ENCODE assay signal across 1 cellular context in the genomic region with DNA sequence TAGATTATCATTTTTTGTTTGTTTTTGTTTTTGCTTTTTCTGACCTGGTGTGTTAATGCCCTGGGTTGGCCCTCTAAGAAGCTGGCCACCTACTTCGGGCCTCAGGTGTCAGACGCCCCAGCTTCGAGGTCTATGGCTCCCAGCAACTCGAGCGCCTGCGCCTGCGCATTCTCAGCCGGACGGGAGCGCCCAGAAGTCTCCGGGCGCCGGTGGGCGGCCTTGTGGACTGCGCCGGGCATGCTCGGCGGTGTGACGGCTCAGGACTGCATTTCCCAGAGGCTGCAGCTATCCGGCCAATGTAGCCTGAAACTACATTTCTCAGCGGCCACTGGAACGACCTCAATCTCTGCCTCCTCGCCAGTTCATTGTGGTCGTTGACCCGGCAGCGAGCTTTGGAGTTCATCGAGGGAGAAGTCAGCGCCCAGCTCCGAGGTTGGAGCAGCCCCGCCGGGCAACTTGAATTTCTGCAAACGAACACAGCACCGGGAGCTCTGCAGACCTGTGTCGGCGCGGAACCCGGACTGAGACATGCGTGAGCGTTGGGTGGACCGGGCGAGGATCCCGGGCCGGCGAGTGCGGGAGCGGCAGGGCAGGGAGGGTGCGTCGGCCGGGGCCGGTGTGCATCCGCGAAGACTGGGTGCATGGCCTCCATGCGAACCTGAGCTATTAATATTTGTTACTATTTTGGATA.
TF ChIP-seq lines count a peak whose summit lies in the region.

A gene (plus strand): TSS at position 219 of the 691 bp plus-strand sequence. CDS start 3,045 bp downstream, outside the sequence.

TF ChIP-seq in HepG2, 621 proteins besides CTCF, POLR2A, EP300 and RAD21 (continued from another document and continues in another):
- TF ChIP-seq, protein P1, sequence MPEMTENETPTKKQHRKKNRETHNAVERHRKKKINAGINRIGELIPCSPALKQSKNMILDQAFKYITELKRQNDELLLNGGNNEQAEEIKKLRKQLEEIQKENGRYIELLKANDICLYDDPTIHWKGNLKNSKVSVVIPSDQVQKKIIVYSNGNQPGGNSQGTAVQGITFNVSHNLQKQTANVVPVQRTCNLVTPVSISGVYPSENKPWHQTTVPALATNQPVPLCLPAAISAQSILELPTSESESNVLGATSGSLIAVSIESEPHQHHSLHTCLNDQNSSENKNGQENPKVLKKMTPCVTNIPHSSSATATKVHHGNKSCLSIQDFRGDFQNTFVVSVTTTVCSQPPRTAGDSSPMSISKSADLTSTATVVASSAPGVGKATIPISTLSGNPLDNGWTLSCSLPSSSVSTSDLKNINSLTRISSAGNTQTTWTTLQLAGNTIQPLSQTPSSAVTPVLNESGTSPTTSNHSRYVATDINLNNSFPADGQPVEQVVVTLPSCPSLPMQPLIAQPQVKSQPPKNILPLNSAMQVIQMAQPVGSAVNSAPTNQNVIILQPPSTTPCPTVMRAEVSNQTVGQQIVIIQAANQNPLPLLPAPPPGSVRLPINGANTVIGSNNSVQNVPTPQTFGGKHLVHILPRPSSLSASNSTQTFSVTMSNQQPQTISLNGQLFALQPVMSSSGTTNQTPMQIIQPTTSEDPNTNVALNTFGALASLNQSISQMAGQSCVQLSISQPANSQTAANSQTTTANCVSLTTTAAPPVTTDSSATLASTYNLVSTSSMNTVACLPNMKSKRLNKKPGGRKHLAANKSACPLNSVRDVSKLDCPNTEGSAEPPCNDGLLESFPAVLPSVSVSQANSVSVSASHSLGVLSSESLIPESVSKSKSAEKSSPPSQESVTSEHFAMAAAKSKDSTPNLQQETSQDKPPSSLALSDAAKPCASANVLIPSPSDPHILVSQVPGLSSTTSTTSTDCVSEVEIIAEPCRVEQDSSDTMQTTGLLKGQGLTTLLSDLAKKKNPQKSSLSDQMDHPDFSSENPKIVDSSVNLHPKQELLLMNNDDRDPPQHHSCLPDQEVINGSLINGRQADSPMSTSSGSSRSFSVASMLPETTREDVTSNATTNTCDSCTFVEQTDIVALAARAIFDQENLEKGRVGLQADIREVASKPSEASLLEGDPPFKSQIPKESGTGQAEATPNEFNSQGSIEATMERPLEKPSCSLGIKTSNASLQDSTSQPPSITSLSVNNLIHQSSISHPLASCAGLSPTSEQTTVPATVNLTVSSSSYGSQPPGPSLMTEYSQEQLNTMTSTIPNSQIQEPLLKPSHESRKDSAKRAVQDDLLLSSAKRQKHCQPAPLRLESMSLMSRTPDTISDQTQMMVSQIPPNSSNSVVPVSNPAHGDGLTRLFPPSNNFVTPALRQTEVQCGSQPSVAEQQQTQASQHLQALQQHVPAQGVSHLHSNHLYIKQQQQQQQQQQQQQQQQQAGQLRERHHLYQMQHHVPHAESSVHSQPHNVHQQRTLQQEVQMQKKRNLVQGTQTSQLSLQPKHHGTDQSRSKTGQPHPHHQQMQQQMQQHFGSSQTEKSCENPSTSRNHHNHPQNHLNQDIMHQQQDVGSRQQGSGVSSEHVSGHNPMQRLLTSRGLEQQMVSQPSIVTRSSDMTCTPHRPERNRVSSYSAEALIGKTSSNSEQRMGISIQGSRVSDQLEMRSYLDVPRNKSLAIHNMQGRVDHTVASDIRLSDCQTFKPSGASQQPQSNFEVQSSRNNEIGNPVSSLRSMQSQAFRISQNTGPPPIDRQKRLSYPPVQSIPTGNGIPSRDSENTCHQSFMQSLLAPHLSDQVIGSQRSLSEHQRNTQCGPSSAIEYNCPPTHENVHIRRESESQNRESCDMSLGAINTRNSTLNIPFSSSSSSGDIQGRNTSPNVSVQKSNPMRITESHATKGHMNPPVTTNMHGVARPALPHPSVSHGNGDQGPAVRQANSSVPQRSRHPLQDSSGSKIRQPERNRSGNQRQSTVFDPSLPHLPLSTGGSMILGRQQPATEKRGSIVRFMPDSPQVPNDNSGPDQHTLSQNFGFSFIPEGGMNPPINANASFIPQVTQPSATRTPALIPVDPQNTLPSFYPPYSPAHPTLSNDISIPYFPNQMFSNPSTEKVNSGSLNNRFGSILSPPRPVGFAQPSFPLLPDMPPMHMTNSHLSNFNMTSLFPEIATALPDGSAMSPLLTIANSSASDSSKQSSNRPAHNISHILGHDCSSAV (CRISPR knock-in tag; IDR thresholded peaks at IDR 0.05; ENCODE audit: borderline replicate concordance) = no peak
- peak; percentile 84; the same call in 1 of the 2 replicates for TF ChIP-seq ZNF136 (CRISPR knock-in tag; IDR thresholded peaks at IDR 0.05; ENCODE audit: low read depth)
- TF ChIP-seq, protein P2, sequence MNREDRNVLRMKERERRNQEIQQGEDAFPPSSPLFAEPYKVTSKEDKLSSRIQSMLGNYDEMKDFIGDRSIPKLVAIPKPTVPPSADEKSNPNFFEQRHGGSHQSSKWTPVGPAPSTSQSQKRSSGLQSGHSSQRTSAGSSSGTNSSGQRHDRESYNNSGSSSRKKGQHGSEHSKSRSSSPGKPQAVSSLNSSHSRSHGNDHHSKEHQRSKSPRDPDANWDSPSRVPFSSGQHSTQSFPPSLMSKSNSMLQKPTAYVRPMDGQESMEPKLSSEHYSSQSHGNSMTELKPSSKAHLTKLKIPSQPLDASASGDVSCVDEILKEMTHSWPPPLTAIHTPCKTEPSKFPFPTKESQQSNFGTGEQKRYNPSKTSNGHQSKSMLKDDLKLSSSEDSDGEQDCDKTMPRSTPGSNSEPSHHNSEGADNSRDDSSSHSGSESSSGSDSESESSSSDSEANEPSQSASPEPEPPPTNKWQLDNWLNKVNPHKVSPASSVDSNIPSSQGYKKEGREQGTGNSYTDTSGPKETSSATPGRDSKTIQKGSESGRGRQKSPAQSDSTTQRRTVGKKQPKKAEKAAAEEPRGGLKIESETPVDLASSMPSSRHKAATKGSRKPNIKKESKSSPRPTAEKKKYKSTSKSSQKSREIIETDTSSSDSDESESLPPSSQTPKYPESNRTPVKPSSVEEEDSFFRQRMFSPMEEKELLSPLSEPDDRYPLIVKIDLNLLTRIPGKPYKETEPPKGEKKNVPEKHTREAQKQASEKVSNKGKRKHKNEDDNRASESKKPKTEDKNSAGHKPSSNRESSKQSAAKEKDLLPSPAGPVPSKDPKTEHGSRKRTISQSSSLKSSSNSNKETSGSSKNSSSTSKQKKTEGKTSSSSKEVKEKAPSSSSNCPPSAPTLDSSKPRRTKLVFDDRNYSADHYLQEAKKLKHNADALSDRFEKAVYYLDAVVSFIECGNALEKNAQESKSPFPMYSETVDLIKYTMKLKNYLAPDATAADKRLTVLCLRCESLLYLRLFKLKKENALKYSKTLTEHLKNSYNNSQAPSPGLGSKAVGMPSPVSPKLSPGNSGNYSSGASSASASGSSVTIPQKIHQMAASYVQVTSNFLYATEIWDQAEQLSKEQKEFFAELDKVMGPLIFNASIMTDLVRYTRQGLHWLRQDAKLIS (CRISPR knock-in tag; IDR thresholded peaks at IDR 0.05) = no peak
- no peak for TF ChIP-seq NFRKB (IDR thresholded peaks at IDR 0.05)
- TF ChIP-seq HNRNPK (IDR thresholded peaks at IDR 0.05; ENCODE audit: low read depth, low read length, poor library complexity, severe bottlenecking) = no peak
- TF ChIP-seq, protein P3, sequence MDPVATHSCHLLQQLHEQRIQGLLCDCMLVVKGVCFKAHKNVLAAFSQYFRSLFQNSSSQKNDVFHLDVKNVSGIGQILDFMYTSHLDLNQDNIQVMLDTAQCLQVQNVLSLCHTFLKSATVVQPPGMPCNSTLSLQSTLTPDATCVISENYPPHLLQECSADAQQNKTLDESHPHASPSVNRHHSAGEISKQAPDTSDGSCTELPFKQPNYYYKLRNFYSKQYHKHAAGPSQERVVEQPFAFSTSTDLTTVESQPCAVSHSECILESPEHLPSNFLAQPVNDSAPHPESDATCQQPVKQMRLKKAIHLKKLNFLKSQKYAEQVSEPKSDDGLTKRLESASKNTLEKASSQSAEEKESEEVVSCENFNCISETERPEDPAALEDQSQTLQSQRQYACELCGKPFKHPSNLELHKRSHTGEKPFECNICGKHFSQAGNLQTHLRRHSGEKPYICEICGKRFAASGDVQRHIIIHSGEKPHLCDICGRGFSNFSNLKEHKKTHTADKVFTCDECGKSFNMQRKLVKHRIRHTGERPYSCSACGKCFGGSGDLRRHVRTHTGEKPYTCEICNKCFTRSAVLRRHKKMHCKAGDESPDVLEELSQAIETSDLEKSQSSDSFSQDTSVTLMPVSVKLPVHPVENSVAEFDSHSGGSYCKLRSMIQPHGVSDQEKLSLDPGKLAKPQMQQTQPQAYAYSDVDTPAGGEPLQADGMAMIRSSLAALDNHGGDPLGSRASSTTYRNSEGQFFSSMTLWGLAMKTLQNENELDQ (CRISPR knock-in tag; IDR thresholded peaks at IDR 0.05; ENCODE audit: borderline replicate concordance) = no peak
- TF ChIP-seq AGO2 (optimal IDR thresholded peaks at IDR 0.05; ENCODE audit: low read depth, low read length) = no peak
- peak; percentile 51; the same call in 1 of the 2 replicates for TF ChIP-seq ZNF441 (CRISPR knock-in tag; IDR thresholded peaks at IDR 0.05; ENCODE audit: borderline replicate concordance)
- TF ChIP-seq MTF2 (CRISPR knock-in tag; IDR thresholded peaks at IDR 0.05; ENCODE audit: borderline replicate concordance) = no peak; the same call in 1 of the 2 replicates
- TF ChIP-seq, protein P4, sequence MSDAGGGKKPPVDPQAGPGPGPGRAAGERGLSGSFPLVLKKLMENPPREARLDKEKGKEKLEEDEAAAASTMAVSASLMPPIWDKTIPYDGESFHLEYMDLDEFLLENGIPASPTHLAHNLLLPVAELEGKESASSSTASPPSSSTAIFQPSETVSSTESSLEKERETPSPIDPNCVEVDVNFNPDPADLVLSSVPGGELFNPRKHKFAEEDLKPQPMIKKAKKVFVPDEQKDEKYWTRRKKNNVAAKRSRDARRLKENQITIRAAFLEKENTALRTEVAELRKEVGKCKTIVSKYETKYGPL (CRISPR knock-in tag; IDR thresholded peaks at IDR 0.05) = no peak
- TF ChIP-seq ZFP90 (CRISPR knock-in tag; IDR thresholded peaks at IDR 0.05; ENCODE audit: borderline replicate concordance) = peak; percentile 49; the same call in 1 of the 2 replicates
- TF ChIP-seq ZNF816 (CRISPR knock-in tag; IDR thresholded peaks at IDR 0.05; ENCODE audit: borderline replicate concordance) = peak; percentile 54; the same call in 1 of the 2 replicates
- 0 out of 2 replicates have a peak, but pooled peaks have one; percentile 48 for TF ChIP-seq IRX3 (CRISPR knock-in tag; IDR thresholded peaks at IDR 0.05; ENCODE audit: borderline replicate concordance, low read depth)
- peak; percentile 77 for TF ChIP-seq ASH2L (IDR thresholded peaks at IDR 0.05; ENCODE audit: insufficient read length, low read depth, low read length)
- no peak for TF ChIP-seq PLRG1 (conservative IDR thresholded peaks at IDR 0.05)
- TF ChIP-seq ZFP1 (CRISPR knock-in tag; IDR thresholded peaks at IDR 0.05) = peak; percentile 53; the same call in 1 of the 2 replicates
- no peak for TF ChIP-seq ZEB1 (IDR thresholded peaks at IDR 0.05; ENCODE audit: insufficient replicate concordance, low read depth)
- no peak for TF ChIP-seq CCAR2 (optimal IDR thresholded peaks at IDR 0.05; ENCODE audit: low read depth, low read length)
- TF ChIP-seq ZNF775 (CRISPR knock-in tag; IDR thresholded peaks at IDR 0.05; ENCODE audit: borderline replicate concordance) = no peak
- TF ChIP-seq SRSF1 (optimal IDR thresholded peaks at IDR 0.05; ENCODE audit: low read depth, low read length) = peak; percentile 72
- peak; percentile 65 for TF ChIP-seq HNRNPLL (IDR thresholded peaks at IDR 0.05; ENCODE audit: low read depth, low read length, poor library complexity, severe bottlenecking)
- TF ChIP-seq ELF3 (CRISPR knock-in tag; IDR thresholded peaks at IDR 0.05) = no peak; the same call in 1 of the 2 replicates
- 0 out of 2 replicates have a peak, but pooled peaks have one; percentile 29 for TF ChIP-seq SUZ12 (IDR thresholded peaks at IDR 0.05; ENCODE audit: low read depth, low read length)
- TF ChIP-seq TAF1 (CRISPR knock-in tag; IDR thresholded peaks at IDR 0.05) = peak; percentile 89
- TF ChIP-seq ZNF350 (CRISPR knock-in tag; IDR thresholded peaks at IDR 0.05; ENCODE audit: borderline replicate concordance, low read depth) = peak; percentile 80
- no peak for TF ChIP-seq MEIS1 (CRISPR knock-in tag; IDR thresholded peaks at IDR 0.05; ENCODE audit: borderline replicate concordance)
- peak; percentile 21; the same call in 1 of the 2 replicates for TF ChIP-seq NCOA2 (CRISPR knock-in tag; IDR thresholded peaks at IDR 0.05)
- TF ChIP-seq TSC22D2 (CRISPR knock-in tag; IDR thresholded peaks at IDR 0.05; ENCODE audit: borderline replicate concordance) = no peak
- TF ChIP-seq, protein P5, sequence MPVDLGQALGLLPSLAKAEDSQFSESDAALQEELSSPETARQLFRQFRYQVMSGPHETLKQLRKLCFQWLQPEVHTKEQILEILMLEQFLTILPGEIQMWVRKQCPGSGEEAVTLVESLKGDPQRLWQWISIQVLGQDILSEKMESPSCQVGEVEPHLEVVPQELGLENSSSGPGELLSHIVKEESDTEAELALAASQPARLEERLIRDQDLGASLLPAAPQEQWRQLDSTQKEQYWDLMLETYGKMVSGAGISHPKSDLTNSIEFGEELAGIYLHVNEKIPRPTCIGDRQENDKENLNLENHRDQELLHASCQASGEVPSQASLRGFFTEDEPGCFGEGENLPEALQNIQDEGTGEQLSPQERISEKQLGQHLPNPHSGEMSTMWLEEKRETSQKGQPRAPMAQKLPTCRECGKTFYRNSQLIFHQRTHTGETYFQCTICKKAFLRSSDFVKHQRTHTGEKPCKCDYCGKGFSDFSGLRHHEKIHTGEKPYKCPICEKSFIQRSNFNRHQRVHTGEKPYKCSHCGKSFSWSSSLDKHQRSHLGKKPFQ (CRISPR knock-in tag; IDR thresholded peaks at IDR 0.05; ENCODE audit: insufficient replicate concordance) = peak; percentile 80
- TF ChIP-seq THAP11 (CRISPR knock-in tag; IDR thresholded peaks at IDR 0.05) = peak; percentile 94
- TF ChIP-seq ZNF569 (CRISPR knock-in tag; IDR thresholded peaks at IDR 0.05; ENCODE audit: borderline replicate concordance) = no peak
- no peak for TF ChIP-seq GTF2F1 (IDR thresholded peaks at IDR 0.05; ENCODE audit: low read length)
- peak; percentile 81 for TF ChIP-seq ERF (CRISPR knock-in tag; IDR thresholded peaks at IDR 0.05)
- TF ChIP-seq SRSF4 (IDR thresholded peaks at IDR 0.05; ENCODE audit: low read depth, low read length, poor library complexity, severe bottlenecking) = no peak
- TF ChIP-seq, protein P6, sequence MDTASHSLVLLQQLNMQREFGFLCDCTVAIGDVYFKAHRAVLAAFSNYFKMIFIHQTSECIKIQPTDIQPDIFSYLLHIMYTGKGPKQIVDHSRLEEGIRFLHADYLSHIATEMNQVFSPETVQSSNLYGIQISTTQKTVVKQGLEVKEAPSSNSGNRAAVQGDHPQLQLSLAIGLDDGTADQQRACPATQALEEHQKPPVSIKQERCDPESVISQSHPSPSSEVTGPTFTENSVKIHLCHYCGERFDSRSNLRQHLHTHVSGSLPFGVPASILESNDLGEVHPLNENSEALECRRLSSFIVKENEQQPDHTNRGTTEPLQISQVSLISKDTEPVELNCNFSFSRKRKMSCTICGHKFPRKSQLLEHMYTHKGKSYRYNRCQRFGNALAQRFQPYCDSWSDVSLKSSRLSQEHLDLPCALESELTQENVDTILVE (CRISPR knock-in tag; IDR thresholded peaks at IDR 0.05) = peak; percentile 55; the same call in 1 of the 2 replicates
